In the genomic region with DNA sequence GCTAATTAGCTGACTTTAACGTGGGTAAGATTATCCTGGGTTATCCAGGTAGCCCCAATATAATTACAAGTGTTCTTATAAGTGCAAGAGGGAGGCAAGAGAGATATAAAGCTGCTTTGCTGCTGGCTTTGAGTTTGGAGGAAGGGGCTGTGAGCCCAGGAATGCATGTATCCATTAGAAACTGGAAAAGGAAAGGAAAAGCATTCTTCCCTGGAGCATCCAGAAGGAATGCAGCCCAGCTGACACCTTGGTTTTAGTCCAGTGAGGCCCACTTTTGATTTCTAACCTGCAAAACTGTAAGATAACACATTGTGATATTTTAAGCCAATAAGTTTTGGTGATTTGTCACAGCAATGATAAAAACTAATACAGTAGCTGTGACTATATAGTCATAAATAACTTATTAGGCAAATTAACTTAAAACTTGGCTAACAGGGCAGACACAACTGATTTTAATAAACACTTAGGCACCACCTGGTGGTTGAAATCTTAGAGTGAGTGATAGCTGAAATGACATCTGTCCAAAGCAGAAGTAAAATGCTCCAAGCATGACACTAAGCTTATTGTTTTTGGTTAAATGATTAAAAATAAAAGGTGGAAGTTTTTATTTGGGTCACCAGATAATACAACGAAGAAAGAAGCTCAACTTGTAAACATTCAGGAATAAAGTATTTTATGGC, we compare ENCODE assay signal across 10 cellular contexts. TPM values are rescaled to one million over a fixed set of nuclear protein-coding genes. Genes with fewer than 3 reads are reported as not detected.
DNase-seq lines count a peak whose midpoint lies in the region; ATAC-seq and TF ChIP-seq lines count a peak whose summit lies in the region.
"Had no signal": no experiment of that assay in that cellular context is flagged by ENCODE, and none has a peak within 500 bp of the region (broad histone marks: within the 10 kb centered on the region; RNA-seq: fewer than 3 reads in every experiment).

No MANE protein-coding gene starts in this region.

- no peaks in the 10 kb centered on the region for H3K4me1 Mint-ChIP-seq in progenitor cell of endocrine pancreas (ENCODE audit: low read depth)

- no peak overlapping the region for H3K4me3 Mint-ChIP-seq in progenitor cell of endocrine pancreas (ENCODE audit: low read depth)
- H3K4me3 Mint-ChIP-seq: T-cell had no signal

- H3K4me3 ChIP-seq in GM06990 (replicated peaks; ENCODE audit: low read depth, low read length) (no peak overlapping the region), cardiac fibroblast (replicated peaks in 1 of 2; ENCODE audit: low read depth in 2 of 2, low read length in 2 of 2) (no peak overlapping the region), sigmoid colon (no peak overlapping the region), gastroesophageal sphincter (no peak overlapping the region)
- H3K4me3 ChIP-seq in effector memory CD4-positive, alpha-beta T cell (ENCODE audit: insufficient read depth, low read depth, low read length, poor library complexity, severe bottlenecking): no peak overlapping the region

- no peak for TF ChIP-seq EP300 in sigmoid colon (IDR thresholded peaks at IDR 0.05)
- TF ChIP-seq EP300 in gastroesophageal sphincter (IDR thresholded peaks at IDR 0.05): no peak

- no peaks in the 10 kb centered on the region for H3K36me3 ChIP-seq in GM06990 (ENCODE audit: control insufficient read depth, insufficient read depth, low read length)
- no peaks in the 10 kb centered on the region for H3K36me3 ChIP-seq in sigmoid colon
- H3K36me3 ChIP-seq in effector memory CD4-positive, alpha-beta T cell (ENCODE audit: control insufficient read depth, insufficient read depth, low read length): no peaks in the 10 kb centered on the region
- H3K36me3 ChIP-seq in gastroesophageal sphincter: no peaks in the 10 kb centered on the region

- no peak overlapping the region for H3K27ac Mint-ChIP-seq in progenitor cell of endocrine pancreas
- H3K27ac Mint-ChIP-seq: T-cell had no signal

- H3K9me3 ChIP-seq in sigmoid colon (no peaks in the 10 kb centered on the region), gastroesophageal sphincter (no peaks in the 10 kb centered on the region)
- no peaks in the 10 kb centered on the region for H3K9me3 ChIP-seq in effector memory CD4-positive, alpha-beta T cell (ENCODE audit: control insufficient read depth, low read length)

- H3K4me1 ChIP-seq in sigmoid colon (no peaks in the 10 kb centered on the region), gastroesophageal sphincter (no peaks in the 10 kb centered on the region)
- H3K4me1 ChIP-seq in effector memory CD4-positive, alpha-beta T cell (ENCODE audit: control insufficient read depth, insufficient read depth, low read length, poor library complexity, severe bottlenecking): no peaks in the 10 kb centered on the region

- no peaks in the 10 kb centered on the region for H3K27me3 Mint-ChIP-seq in progenitor cell of endocrine pancreas

- H3K36me3 Mint-ChIP-seq in progenitor cell of endocrine pancreas (ENCODE audit: insufficient read depth): no peaks in the 10 kb centered on the region
- H3K36me3 Mint-ChIP-seq: T-cell had no signal

- TF ChIP-seq POLR2A in sigmoid colon (IDR thresholded peaks at IDR 0.05): no peak
- no peak for TF ChIP-seq POLR2A in gastroesophageal sphincter (IDR thresholded peaks at IDR 0.05)

- WGBS in sigmoid colon, 2 donors: 17 to 27% methylated on average over 2 of the region's 2 CpGs
- 17 to 35% methylated on average over 2 of the region's 2 CpGs for WGBS in gastroesophageal sphincter (ENCODE audit: low coverage in 1 of 2), 2 donors

- DNase-seq in GM06990 (ENCODE audit: extremely low read depth, insufficient read length) (peak; percentile 22), cardiac fibroblast (ENCODE audit: low read depth in 2 of 2) (peak in 1 of 2 donors; percentile 37), progenitor cell of endocrine pancreas (ENCODE audit: low spot score, unreplicated experiment) (no peak), sigmoid colon (no peak)
- no peak for DNase-seq in effector memory CD4-positive, alpha-beta T cell

- no peaks in the 10 kb centered on the region for H3K9me3 Mint-ChIP-seq in progenitor cell of endocrine pancreas (ENCODE audit: low read depth)
- H3K9me3 Mint-ChIP-seq: T-cell had no signal

- no peak overlapping the region for H3K27ac ChIP-seq in sigmoid colon
- no peak overlapping the region for H3K27ac ChIP-seq in effector memory CD4-positive, alpha-beta T cell (ENCODE audit: insufficient read depth, low read length, poor library complexity, severe bottlenecking)
- no peak overlapping the region for H3K27ac ChIP-seq in gastroesophageal sphincter

- intact Hi-C loops in sigmoid colon (cut with DNase I): no loop called here

- H3K27me3 ChIP-seq in GM06990 (replicated peaks; ENCODE audit: control insufficient read depth, insufficient read depth, low read length): no peaks in the 10 kb centered on the region
- no peaks in the 10 kb centered on the region for H3K27me3 ChIP-seq in sigmoid colon
- no peaks in the 10 kb centered on the region for H3K27me3 ChIP-seq in effector memory CD4-positive, alpha-beta T cell (replicated peaks; ENCODE audit: control insufficient read depth, insufficient read depth, low read length, poor library complexity, severe bottlenecking)
- H3K27me3 ChIP-seq in gastroesophageal sphincter: no peaks in the 10 kb centered on the region

- ATAC-seq in GM21423 (IDR thresholded peaks at IDR 0.05; ENCODE audit: unreplicated experiment) (peak; percentile 76), gastroesophageal sphincter (no peak)
- ATAC-seq: T-cell had no signal

- TF ChIP-seq CTCF in GM06990 (IDR thresholded peaks at IDR 0.05; ENCODE audit: insufficient read depth, low read length, poor library complexity, severe bottlenecking): peak; percentile 52
- TF ChIP-seq CTCF in LNCAP (IDR thresholded peaks at IDR 0.05): peak; percentile 59
- TF ChIP-seq CTCF in cardiac fibroblast (IDR thresholded peaks at IDR 0.05; ENCODE audit: low read depth, low read length): peak; percentile 17
- peak; percentile 46 for TF ChIP-seq CTCF in progenitor cell of endocrine pancreas (IDR thresholded peaks at IDR 0.05; ENCODE audit: unreplicated experiment)
- TF ChIP-seq CTCF in sigmoid colon (IDR thresholded peaks at IDR 0.05): peak in 1 of 4 experiments; percentile 14
- TF ChIP-seq CTCF in gastroesophageal sphincter (IDR thresholded peaks at IDR 0.05): peak in 1 of 4 experiments; percentile 24

RNA-seq across cellular contexts. Expression of gene ADGRF4, which starts 35.6 kb away (rescaled TPM):
- total RNA-seq in progenitor cell of endocrine pancreas (2.6 TPM in 2 replicates), sigmoid colon (under 1 TPM in 1 of 4 donors, not detected in 3; 0.28 TPM), gastroesophageal sphincter (under 1 TPM in 2 of 4 donors, not detected in 2; 0.17 to 0.46 TPM)
- polyA plus RNA-seq in sigmoid colon: 1 to 10 TPM in 2 of 3 donors, under 1 TPM in 1; 0.46 to 1.5 (median 1.2) TPM
- total RNA-seq: mononuclear cell, T-cell had no signal

RNA-seq across cellular contexts. Expression of gene OPN5, which starts 47.8 kb away (rescaled TPM):
- total RNA-seq in progenitor cell of endocrine pancreas (0.09 TPM in 1 of 2 replicates, not detected in the other), sigmoid colon (not detected), gastroesophageal sphincter (under 1 TPM in 1 of 4 donors, not detected in 3; 0.08 TPM)
- not detected for polyA plus RNA-seq in sigmoid colon
- total RNA-seq: mononuclear cell, T-cell had no signal
